Comparison of ENCODE assay signal across 23 cellular contexts in the genomic region with DNA sequence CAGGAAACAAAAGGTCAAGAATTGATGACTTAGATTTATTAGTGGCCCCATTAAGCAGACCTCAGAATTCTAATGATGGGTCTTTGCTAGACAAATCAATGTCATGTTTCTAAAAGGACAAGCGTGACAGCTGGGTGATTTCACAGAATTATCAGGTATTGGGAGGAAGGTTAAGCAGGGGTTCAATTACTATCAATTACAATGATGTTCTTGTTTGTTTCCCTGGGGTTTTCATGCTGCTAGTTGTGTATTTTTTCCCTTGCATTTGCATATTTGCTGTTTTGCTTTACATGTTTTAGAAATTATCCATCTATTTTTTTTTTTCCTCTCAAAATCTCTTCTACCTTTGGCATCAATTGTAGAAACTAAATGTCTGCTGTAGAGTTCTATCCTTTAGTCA. TPM values are rescaled to one million over a fixed set of nuclear protein-coding genes. Genes with fewer than 3 reads are reported as not detected.
DNase-seq lines count a peak whose midpoint lies in the region; ATAC-seq, FAIRE-seq and TF ChIP-seq lines count a peak whose summit lies in the region.
"Had no signal": no experiment of that assay in that cellular context is flagged by ENCODE, and none has a peak within 500 bp of the region (broad histone marks: within the 10 kb centered on the region; RNA-seq: fewer than 3 reads in every experiment).

No MANE protein-coding gene starts in this region.

- H3K4me2 ChIP-seq in neural progenitor cell: peak overlapping the region; percentile 11
- H3K4me2 ChIP-seq: A549; BLaER1 treated with 17β-estradiol and CSF1 and Interleukin-3, amounts not matched to agents 10 nM and 100 nM had no signal

- H3F3A ChIP-seq in neural progenitor cell (ENCODE audit: low read depth): peaks cover 55% of the 10 kb centered on the region

- H3K27me3 ChIP-seq in neural progenitor cell: peaks cover 4% of the 10 kb centered on the region
- H3K27me3 ChIP-seq: BLaER1 treated with 17β-estradiol and CSF1 and Interleukin-3, amounts not matched to agents 10 nM and 100 nM had no signal

- no peak overlapping the region for H3K4me3 Mint-ChIP-seq in activated T-cell treated with anti-CD3 and anti-CD28 coated beads, Interleukin-2, amount 50 U/mL, for 72 hours
- peak overlapping the region; percentile 60 for H3K4me3 Mint-ChIP-seq in glutamatergic neuron (ENCODE audit: unreplicated experiment)
- no peak overlapping the region for H3K4me3 Mint-ChIP-seq in neural progenitor cell
- H3K4me3 Mint-ChIP-seq: B cell; CD4-positive, alpha-beta T cell; CD8-positive, alpha-beta T cell had no signal

- peak overlapping the region; percentile 50 for H3K27ac Mint-ChIP-seq in activated T-cell treated with anti-CD3 and anti-CD28 coated beads, Interleukin-2, amount 50 U/mL, for 72 hours
- peak overlapping the region; percentile 6 for H3K27ac Mint-ChIP-seq in glutamatergic neuron (ENCODE audit: unreplicated experiment)
- no peak overlapping the region for H3K27ac Mint-ChIP-seq in neural progenitor cell
- H3K27ac Mint-ChIP-seq: B cell; CD4-positive, alpha-beta T cell; CD8-positive, alpha-beta T cell had no signal

- ATAC-seq in activated T-cell treated with anti-CD3 and anti-CD28 coated beads, Interleukin-2, amount 50 U/mL, for 72 hours (replicated peaks in 1 of 2): no peak
- ATAC-seq: A549; CD8-positive, alpha-beta T cell had no signal

- H3K4me1 ChIP-seq in HEK293 (ENCODE audit: control insufficient read depth, insufficient read depth, low read length) (no peaks in the 10 kb centered on the region), neural progenitor cell (peaks cover 71% of the 10 kb centered on the region)
- H3K4me1 ChIP-seq: A549 had no signal

- POLR2A ChIA-PET in HEK293 (lab: Yijun Ruan, JAX): no interaction called here

- no peaks in the 10 kb centered on the region for H3K36me3 Mint-ChIP-seq in activated T-cell treated with anti-CD3 and anti-CD28 coated beads, Interleukin-2, amount 50 U/mL, for 72 hours (ENCODE audit: insufficient read depth in 2 of 2)
- H3K36me3 Mint-ChIP-seq in glutamatergic neuron (ENCODE audit: unreplicated experiment): no peaks in the 10 kb centered on the region
- H3K36me3 Mint-ChIP-seq in neural progenitor cell: no peaks in the 10 kb centered on the region
- H3K36me3 Mint-ChIP-seq: CD8-positive, alpha-beta T cell had no signal

- no peak overlapping the region for H3K9ac ChIP-seq in neural progenitor cell
- H3K9ac ChIP-seq: BLaER1 treated with 17β-estradiol and CSF1 and Interleukin-3, amounts not matched to agents 10 nM and 100 nM had no signal

- no peaks in the 10 kb centered on the region for H3K79me2 ChIP-seq in neural progenitor cell (ENCODE audit: low read depth)

- FAIRE-seq in urothelium cell line (lab: Jason Lieb, UNC): no peak
- FAIRE-seq: A549, D721Med, GM12878, GM12892, GM18507 had no signal

- TF ChIP-seq CTCF in HEK293 (tag by site-specific recombination; IDR thresholded peaks at IDR 0.05) (no peak), glutamatergic neuron (IDR thresholded peaks at IDR 0.05; ENCODE audit: partially characterized antibody, unreplicated experiment) (no peak), neural progenitor cell (IDR thresholded peaks at IDR 0.05) (no peak)

- H3K27me3 Mint-ChIP-seq in activated T-cell treated with anti-CD3 and anti-CD28 coated beads, Interleukin-2, amount 50 U/mL, for 72 hours (ENCODE audit: low read depth): no peaks in the 10 kb centered on the region
- no peaks in the 10 kb centered on the region for H3K27me3 Mint-ChIP-seq in glutamatergic neuron (ENCODE audit: unreplicated experiment)
- H3K27me3 Mint-ChIP-seq in neural progenitor cell (ENCODE audit: insufficient read depth, low read depth): peaks cover 8% of the 10 kb centered on the region
- H3K27me3 Mint-ChIP-seq: B cell; CD4-positive, alpha-beta T cell had no signal

- H3K9me3 ChIP-seq in HEK293 (ENCODE audit: control insufficient read depth, insufficient read depth, low read depth, low read length) (no peaks in the 10 kb centered on the region), neural progenitor cell (ENCODE audit: low read depth) (no peaks in the 10 kb centered on the region)
- H3K9me3 ChIP-seq: A549 had no signal

- H2AFZ ChIP-seq in neural progenitor cell (replicated peaks): no peak overlapping the region

- no peaks in the 10 kb centered on the region for H3K9me3 Mint-ChIP-seq in activated T-cell treated with anti-CD3 and anti-CD28 coated beads, Interleukin-2, amount 50 U/mL, for 72 hours
- no peaks in the 10 kb centered on the region for H3K9me3 Mint-ChIP-seq in glutamatergic neuron (ENCODE audit: unreplicated experiment)
- no peaks in the 10 kb centered on the region for H3K9me3 Mint-ChIP-seq in neural progenitor cell
- H3K9me3 Mint-ChIP-seq: CD4-positive, alpha-beta T cell; CD8-positive, alpha-beta T cell had no signal

- H3K4me1 Mint-ChIP-seq in activated T-cell treated with anti-CD3 and anti-CD28 coated beads, Interleukin-2, amount 50 U/mL, for 72 hours (ENCODE audit: low read depth): peaks cover 17% of the 10 kb centered on the region
- H3K4me1 Mint-ChIP-seq in glutamatergic neuron (ENCODE audit: low read depth, unreplicated experiment) (peaks cover 71% of the 10 kb centered on the region), neural progenitor cell (peaks cover 60% of the 10 kb centered on the region)
- H3K4me1 Mint-ChIP-seq: B cell had no signal

- CTCF ChIA-PET in HEK293 (lab: Yijun Ruan, JAX): interaction anchor here (0.7 to 1.5 kb wide), 3 partner anchors 9 to 615 kb away, joined by 4 to 8 read pairs (median 7); no protein-coding TSS in a partner anchor

- no peaks in the 10 kb centered on the region for H3K36me3 ChIP-seq in HEK293 (ENCODE audit: control insufficient read depth in 2 of 2, insufficient read depth in 1 of 2, low read length in 2 of 2)
- no peaks in the 10 kb centered on the region for H3K36me3 ChIP-seq in neural progenitor cell
- H3K36me3 ChIP-seq: BLaER1 treated with 17β-estradiol and CSF1 and Interleukin-3, amounts not matched to agents 10 nM and 100 nM had no signal

- H3K27ac ChIP-seq in HEK293 (ENCODE audit: extremely low read depth, low read depth, low read length) (no peak overlapping the region), neural progenitor cell (no peak overlapping the region)
- H3K27ac ChIP-seq: 22Rv1; A549; BLaER1 treated with 17β-estradiol and CSF1 and Interleukin-3, amounts not matched to agents 10 nM and 100 nM; C4-2B had no signal

- H3K4me3 ChIP-seq in HEK293 (ENCODE audit: low read depth, low read length) (no peak overlapping the region), neural progenitor cell (no peak overlapping the region)
- H3K4me3 ChIP-seq: A549; BLaER1 treated with 17β-estradiol and CSF1 and Interleukin-3, amounts not matched to agents 10 nM and 100 nM; GM12878 had no signal

- peaks cover 8% of the 10 kb centered on the region for H4K20me1 ChIP-seq in neural progenitor cell (ENCODE audit: low read depth)
- H4K20me1 ChIP-seq: BLaER1 treated with 17β-estradiol and CSF1 and Interleukin-3, amounts not matched to agents 10 nM and 100 nM had no signal

- DNase-seq in activated T-cell treated with anti-CD3 and anti-CD28 coated beads, Interleukin-2, amount 50 U/mL, for 72 hours: no peak
- DNase-seq in activated T-cell treated with anti-CD3 and anti-CD28 coated beads for 4 hours (no peak), glutamatergic neuron (no peak), neural progenitor cell (ENCODE audit: low spot score) (no peak), urothelium cell line (ENCODE audit: low spot score) (no peak), NCI-H1436 (lab: John Stamatoyannopoulos, UW) (no peak), dedifferentiated amniotic fluid mesenchymal stem cell (ENCODE audit: extremely low spot score) (no peak)
- DNase-seq: Caco-2; Calu3; CD4-positive, alpha-beta T cell; CD8-positive, alpha-beta T cell; DMS79 treated with DMSO at 0.1 percent for 48 hours; GF-D8 had no signal

TF ChIP-seq in HEK293, 187 proteins besides CTCF, POLR2A, EP300 and RAD21 (continues in another document):
- TF ChIP-seq ZSCAN30 (tag by site-specific recombination; IDR thresholded peaks at IDR 0.05) (no peak), ZBTB26 (tag by site-specific recombination; optimal IDR thresholded peaks at IDR 0.05) (no peak), ZNF677 (tag by site-specific recombination; IDR thresholded peaks at IDR 0.05) (peak; percentile 99), ZNF155 (tag by site-specific recombination; IDR thresholded peaks at IDR 0.05) (no peak), KLF7 (tag by site-specific recombination; IDR thresholded peaks at IDR 0.05; ENCODE audit: borderline replicate concordance) (no peak)
- TF ChIP-seq, protein P1, sequence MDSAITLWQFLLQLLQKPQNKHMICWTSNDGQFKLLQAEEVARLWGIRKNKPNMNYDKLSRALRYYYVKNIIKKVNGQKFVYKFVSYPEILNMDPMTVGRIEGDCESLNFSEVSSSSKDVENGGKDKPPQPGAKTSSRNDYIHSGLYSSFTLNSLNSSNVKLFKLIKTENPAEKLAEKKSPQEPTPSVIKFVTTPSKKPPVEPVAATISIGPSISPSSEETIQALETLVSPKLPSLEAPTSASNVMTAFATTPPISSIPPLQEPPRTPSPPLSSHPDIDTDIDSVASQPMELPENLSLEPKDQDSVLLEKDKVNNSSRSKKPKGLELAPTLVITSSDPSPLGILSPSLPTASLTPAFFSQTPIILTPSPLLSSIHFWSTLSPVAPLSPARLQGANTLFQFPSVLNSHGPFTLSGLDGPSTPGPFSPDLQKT (IDR thresholded peaks at IDR 0.05; ENCODE audit: borderline replicate concordance, low read depth, low read length): no peak

RNA-seq across cellular contexts. Expression of gene GNAS, which starts 27.9 kb away (rescaled TPM):
- total RNA-seq in activated T-cell treated with anti-CD3 and anti-CD28 coated beads, Interleukin-2, amount 50 U/mL, for 72 hours: 100 to 1,000 TPM; 781 to 820 TPM
- 1,989 TPM for total RNA-seq in glutamatergic neuron (ENCODE audit: unreplicated experiment)
- 794 and 973 TPM in 2 replicates for total RNA-seq in neural progenitor cell (ENCODE audit: low replicate concordance)

RNA-seq across cellular contexts. Expression of gene GNAS-AS1, which starts 29.7 kb away (rescaled TPM):
- total RNA-seq in activated T-cell treated with anti-CD3 and anti-CD28 coated beads, Interleukin-2, amount 50 U/mL, for 72 hours: 1 to 10 TPM; 2.3 to 2.5 TPM
- total RNA-seq in glutamatergic neuron (ENCODE audit: unreplicated experiment): 11.7 TPM
- 5.8 and 6.4 TPM in 2 replicates for total RNA-seq in neural progenitor cell (ENCODE audit: low replicate concordance)
- total RNA-seq: CD4-positive, alpha-beta T cell had no signal
